Comparison of ENCODE assay signal across 21 cellular contexts in the genomic region with DNA sequence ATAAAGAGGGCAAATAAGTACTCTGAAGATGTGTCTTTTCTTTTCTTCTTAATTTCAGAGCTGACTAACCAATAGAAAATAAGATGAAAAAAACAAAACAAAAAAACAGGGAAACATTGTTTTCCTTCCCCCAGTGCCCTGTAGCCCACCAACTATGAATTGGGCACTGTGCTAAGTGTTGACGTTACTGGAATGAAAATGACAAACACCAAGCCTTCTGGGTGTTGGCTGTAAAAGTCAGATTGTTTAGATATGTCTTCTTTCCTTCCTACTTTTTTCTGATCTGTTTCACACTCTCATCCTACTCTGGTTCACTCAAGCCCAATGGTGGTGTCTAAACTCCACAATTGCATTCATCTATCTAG. TPM values are rescaled to one million over a fixed set of nuclear protein-coding genes. Genes with fewer than 3 reads are reported as not detected.
A peak's percentile ranks its signal among the peaks of the same experiment; 100 is the strongest.
DNase-seq lines count a peak whose midpoint lies in the region; ATAC-seq and TF ChIP-seq lines count a peak whose summit lies in the region.
"Had no signal": no experiment of that assay in that cellular context is flagged by ENCODE, and none has a peak within 500 bp of the region (broad histone marks: within the 10 kb centered on the region; RNA-seq: fewer than 3 reads in every experiment).

No MANE protein-coding gene starts in this region.

- H3K27ac Mint-ChIP-seq in brain, result peak overlapping the region in 3 of 5 experiments; percentile 13 to 88 (median 71)
- H3K27ac Mint-ChIP-seq: activated naive CD8-positive, alpha-beta T cell; stimulated activated effector memory CD8-positive, alpha-beta T cell treated with anti-CD3 and anti-CD28 coated beads, Interleukin-12 subunit alpha, Interleukin-12 subunit beta, amount 100 ng/mL, for 72 hours; T-helper 2 cell treated with Interferon-gamma antibody and Interleukin-4, amounts not matched to agents 5 μg/mL and 100 μg/mL, for 36 hours; type B pancreatic cell had no signal

- H3K9me3 Mint-ChIP-seq in brain, result peaks cover 0 to 3% (median 0%) of the 10 kb centered on the region in 5 experiments
- H3K9me3 Mint-ChIP-seq: stimulated activated effector memory CD8-positive, alpha-beta T cell treated with anti-CD3 and anti-CD28 coated beads, Interleukin-12 subunit alpha, Interleukin-12 subunit beta, amount 100 ng/mL, for 72 hours; T-helper 2 cell treated with Interferon-gamma antibody and Interleukin-4, amounts not matched to agents 5 μg/mL and 100 μg/mL, for 36 hours had no signal

- BruUV-seq in A673 (replicated peaks; lab: Mats Ljungman, UMichigan), result no TSS peak

- H3K36me3 ChIP-seq in A673 (ENCODE audit: insufficient read depth, low read length, poor library complexity, severe bottlenecking), result peaks cover 17% of the 10 kb centered on the region

- H3K27me3 Mint-ChIP-seq in brain, result no peaks in the 10 kb centered on the region
- H3K27me3 Mint-ChIP-seq: activated naive CD8-positive, alpha-beta T cell; type B pancreatic cell had no signal

- DNase-seq in A673 (ENCODE audit: low spot score) (no peak), medulla oblongata (ENCODE audit: extremely low spot score) (no peak), NCI-H2196 (lab: John Stamatoyannopoulos, UW; ENCODE audit: unreplicated experiment) (no peak)
- DNase-seq in activated naive CD4-positive, alpha-beta T cell treated with anti-CD3 and anti-CD28 coated beads, Interleukin-2, amount 50 U/mL, for 16 hours, result no peak
- DNase-seq: activated CD4-positive, alpha-beta T cell treated with anti-CD3 and anti-CD28 coated beads for 4 hours; activated T-cell treated with anti-CD3 and anti-CD28 coated beads, Interleukin-2, amount 50 U/mL, for 1 hour; effector memory CD4-positive, alpha-beta T cell; EL; GOT3; left cardiac atrium; mucosa of descending colon; NCI-H446 had no signal

- H3K4me1 ChIP-seq in A673 (ENCODE audit: insufficient read depth, low read length, poor library complexity, severe bottlenecking), result peaks cover 48% of the 10 kb centered on the region

- H3K36me3 Mint-ChIP-seq in brain, result peaks cover 77% of the 10 kb centered on the region

- intact Hi-C loops in A673 (cut with micrococcal nuclease; ENCODE audit: unreplicated experiment), result no loop called here

- H3K27me3 ChIP-seq in A673 (replicated peaks; ENCODE audit: insufficient read depth, low read depth, low read length, poor library complexity), result no peaks in the 10 kb centered on the region
- H3K27me3 ChIP-seq: cardiac muscle cell had no signal

- TF ChIP-seq CTCF in A673 (conservative IDR thresholded peaks at IDR 0.05; ENCODE audit: low read depth, low read length), result no peak
- TF ChIP-seq CTCF in brain (conservative IDR thresholded peaks at IDR 0.05), result no peak

- POLR2A ChIA-PET in A673 (lab: Charles Lee; ENCODE audit: low non-redundant PET), result no interaction called here

- no peak overlapping the region for H3K4me3 ChIP-seq in A673 (ENCODE audit: low read depth, low read length, poor library complexity, severe bottlenecking)
- H3K4me3 ChIP-seq: cardiac muscle cell, mucosa of descending colon had no signal

- H3K4me3 Mint-ChIP-seq in brain, result no peak overlapping the region
- H3K4me3 Mint-ChIP-seq: activated naive CD8-positive, alpha-beta T cell; stimulated activated effector memory CD8-positive, alpha-beta T cell treated with anti-CD3 and anti-CD28 coated beads, Interleukin-12 subunit alpha, Interleukin-12 subunit beta, amount 100 ng/mL, for 72 hours; T-helper 2 cell treated with Interferon-gamma antibody and Interleukin-4, amounts not matched to agents 5 μg/mL and 100 μg/mL, for 36 hours; type B pancreatic cell had no signal

- peak; percentile 8 for ATAC-seq in GM19452 (IDR thresholded peaks at IDR 0.05; ENCODE audit: unreplicated experiment)
- ATAC-seq in HG02884 (IDR thresholded peaks at IDR 0.05; ENCODE audit: unreplicated experiment), result peak; percentile 11
- no peak for ATAC-seq in HG03139 (IDR thresholded peaks at IDR 0.05; ENCODE audit: unreplicated experiment)
- ATAC-seq: left cardiac atrium; mucosa of descending colon; stimulated activated effector memory CD8-positive, alpha-beta T cell treated with anti-CD3 and anti-CD28 coated beads, Interleukin-12 subunit alpha, Interleukin-12 subunit beta, amount 100 ng/mL, for 72 hours had no signal

- H3K4me1 Mint-ChIP-seq in brain, result peaks cover 57% of the 10 kb centered on the region
- H3K4me1 Mint-ChIP-seq: stimulated activated effector memory CD8-positive, alpha-beta T cell treated with anti-CD3 and anti-CD28 coated beads, Interleukin-12 subunit alpha, Interleukin-12 subunit beta, amount 100 ng/mL, for 72 hours had no signal

- H3K9me3 ChIP-seq in A673 (ENCODE audit: low read depth, low read length, poor library complexity, severe bottlenecking), result no peaks in the 10 kb centered on the region
- H3K9me3 ChIP-seq: mucosa of descending colon had no signal

- CTCF ChIA-PET in A673 (lab: Charles Lee), result no interaction called here

- H3K27ac ChIP-seq in A673 (ENCODE audit: low read depth, low read length, poor library complexity, severe bottlenecking), result peak overlapping the region; percentile 2
- H3K27ac ChIP-seq: cardiac muscle cell had no signal

RNA-seq across cellular contexts. Expression of a gene that starts 15.7 kb away (rescaled TPM):
- total RNA-seq in A673 (2021), result 55.6 and 64.3 TPM in 2 replicates
- 66.3 TPM for polyA plus RNA-seq in brain (ENCODE audit: insufficient read depth, low read depth, low replicate concordance)
